ENCODE assay signal across 8 cellular contexts in the genomic region with DNA sequence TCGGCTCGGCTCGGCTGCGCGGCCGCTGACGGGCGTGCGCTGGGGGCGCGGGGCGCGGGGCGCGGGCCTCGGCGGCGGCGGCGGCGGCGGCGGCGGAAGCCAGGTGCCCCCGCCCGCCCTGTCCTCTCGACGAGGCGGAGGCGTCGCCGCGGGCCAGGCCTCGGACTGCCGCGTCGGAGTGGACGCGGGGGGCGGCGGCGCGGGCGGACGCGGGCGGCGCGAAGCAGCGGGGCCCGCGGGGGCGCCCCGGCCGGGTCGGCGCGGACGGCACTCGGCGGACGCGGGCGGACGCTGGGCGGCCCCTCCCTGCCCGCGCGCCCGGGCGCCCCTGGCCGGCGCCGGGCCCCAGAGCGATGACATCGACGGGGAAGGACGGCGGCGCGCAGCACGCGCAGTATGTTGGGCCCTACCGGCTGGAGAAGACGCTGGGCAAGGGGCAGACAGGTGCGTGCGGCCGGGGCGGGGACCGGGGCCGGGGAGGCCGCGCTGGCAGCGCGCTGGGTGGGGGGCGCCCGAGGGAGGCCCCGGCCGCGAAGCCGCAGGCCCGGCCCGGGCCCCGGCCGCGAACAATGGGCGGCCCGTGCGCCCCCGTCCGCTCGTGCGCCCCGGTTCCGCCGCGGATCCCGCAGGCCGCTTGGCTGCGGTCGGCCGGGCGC. TPM values are rescaled to one million over a fixed set of nuclear protein-coding genes. Genes with fewer than 3 reads are reported as not detected.
DNase-seq lines count a peak whose midpoint lies in the region; ATAC-seq and TF ChIP-seq lines count a peak whose summit lies in the region.

TSS of gene BRSK2 (plus strand) at position 3 of the 656 bp plus-strand sequence. CDS start at position 354, 351 bp downstream.

- no peaks in the 10 kb centered on the region for H3K36me3 Mint-ChIP-seq in natural killer cell

- TF ChIP-seq CTCF in BJ (IDR thresholded peaks at IDR 0.05; ENCODE audit: insufficient read depth, low read depth, low read length) = no peak
- TF ChIP-seq CTCF in natural killer cell (IDR thresholded peaks at IDR 0.05) = no peak

- POLR2A ChIA-PET in BJ (lab: Charles Lee) = interaction anchor here (0.7 kb wide), 1 partner anchor 118 kb away, joined by 11 read pairs; no protein-coding TSS in a partner anchor

- H3K27me3 Mint-ChIP-seq in natural killer cell (ENCODE audit: low read depth in 2 of 2) = peaks cover 11 to 32% of the 10 kb centered on the region in 2 donors

- intact Hi-C loops in natural killer cell (cut with micrococcal nuclease) = loop anchor here (10.0 kb wide), 1 partner anchor 55 kb away; no protein-coding TSS in a partner anchor

- peak within 1 kb of the TSS; percentile 70 for H3K9ac ChIP-seq in HUES64 (ENCODE audit: low read depth, low read length)

- peak within 1 kb of the TSS in 1 of 2 donors; percentile 18 for H3K27ac Mint-ChIP-seq in natural killer cell

- H3K4me3 ChIP-seq in BJ (ENCODE audit: low read depth, low read length) (peak within 1 kb of the TSS; percentile 65), HUES64 (ENCODE audit: low read length) (peak within 1 kb of the TSS; percentile 71)

- no peak for DNase-seq in BJ (ENCODE audit: low read depth)
- no peak for DNase-seq in natural killer cell
- DNase-seq in SHP77 treated with DMSO at 0.1 percent for 48 hours (lab: John Stamatoyannopoulos, UW) = no peak
- DNase-seq in NOMO-1 treated with dmso at 0.1 percent for 144 hours (lab: John Stamatoyannopoulos, UW; ENCODE audit: unreplicated experiment) = no peak

- H3K27me3 ChIP-seq in BJ (ENCODE audit: control insufficient read depth, insufficient read depth, low read length) = peaks cover 8% of the 10 kb centered on the region
- peaks cover 32% of the 10 kb centered on the region for H3K27me3 ChIP-seq in HUES64 (ENCODE audit: insufficient read depth, low read length)

- no peaks in the 10 kb centered on the region for H3K9me3 ChIP-seq in HUES64 (ENCODE audit: insufficient read depth, low read depth, low read length)

- peak within 1 kb of the TSS; percentile 75 for H3K4me3 Mint-ChIP-seq in natural killer cell

- H3K4me1 ChIP-seq in HUES64 (ENCODE audit: insufficient read depth, low read length) = 0 out of 2 replicates have a peak, but pooled peaks cover 4% of the 10 kb centered on the region

- CTCF ChIA-PET in BJ (lab: Yijun Ruan, JAX) = no interaction called here

- under 1% methylated on average over 123 of the region's 123 CpGs for WGBS in HUES64

- H3K27ac ChIP-seq in HUES64 (ENCODE audit: low read depth, low read length) = peak within 1 kb of the TSS; percentile 56; the same call in 1 of the 2 replicates
- peak within 1 kb of the TSS; percentile 83 for H3K27ac ChIP-seq in cingulate gyrus (ENCODE audit: low read depth, low read length)

- H3K9me3 Mint-ChIP-seq in natural killer cell = no peaks in the 10 kb centered on the region

- peaks cover 0 to 14% of the 10 kb centered on the region in 2 donors for H3K4me1 Mint-ChIP-seq in natural killer cell

- ATAC-seq in natural killer cell = no peak
- ATAC-seq in GM21526 (IDR thresholded peaks at IDR 0.05; ENCODE audit: low FRiP score, unreplicated experiment) = no peak
- no peak for ATAC-seq in HG02678 (IDR thresholded peaks at IDR 0.05; ENCODE audit: unreplicated experiment)

- no peaks in the 10 kb centered on the region for H3K36me3 ChIP-seq in BJ (ENCODE audit: control insufficient read depth, insufficient read depth, low read length)
- H3K36me3 ChIP-seq in HUES64 (ENCODE audit: insufficient read depth, low read length) = no peaks in the 10 kb centered on the region

RNA-seq across cellular contexts. Expression of gene BRSK2, which starts in this region (rescaled TPM):
- 0.18 and 0.28 TPM in 2 replicates for polyA plus RNA-seq in BJ (2011; rRNA removed)
- 0.28 TPM in 1 of 2 replicates, not detected in the other for polyA minus RNA-seq in BJ (2011; rRNA and poly(A)+ RNA removed)
- 15.2 TPM for polyA plus RNA-seq in HUES64 (2013, experiment 1 of 2)
- polyA plus RNA-seq in HUES64 (2013, experiment 2 of 2) = 16.7 TPM
- total RNA-seq in natural killer cell = under 1 TPM in 2 of 3 donors, not detected in 1; 0.11 to 0.14 TPM
